Comparison of ENCODE assay signal across 8 cellular contexts in genomic region chr11:116224154-116224888, GRCh38.
DNase-seq lines count a peak whose midpoint lies in the region; ATAC-seq and TF ChIP-seq lines count a peak whose summit lies in the region.

No MANE protein-coding gene starts in this region.

- H3K27ac ChIP-seq in RWPE1 (no peak overlapping the region), breast epithelium (no peak overlapping the region)

- no peaks in the 10 kb centered on the region for H3K27me3 ChIP-seq in breast epithelium

- H3K36me3 ChIP-seq in breast epithelium = no peaks in the 10 kb centered on the region

- in situ Hi-C loops in KBM-7 (cut with MboI; ENCODE audit: low pct_unique_long_range_greater_than_20kb, low sequenced_read_pairs) = no loop called here

- DNase-seq in DMS 273 (lab: John Stamatoyannopoulos, UW; ENCODE audit: unreplicated experiment) = peak; percentile 65
- DNase-seq in DMS 273 treated with DMSO at 0.1 percent for 48 hours (lab: John Stamatoyannopoulos, UW) = no peak
- DNase-seq in KBM-7 = peak; percentile 16
- DNase-seq in RWPE1 (ENCODE audit: low spot score) = peak; percentile 41
- DNase-seq in breast epithelium (ENCODE audit: low spot score in 2 of 2) = no peak
- DNase-seq in kidney glomerular epithelial cell (lab: John Stamatoyannopoulos, UW) = peak; percentile 33
- DNase-seq in stimulated activated CD8-positive, alpha-beta memory T cell treated with anti-CD3 and anti-CD28 coated beads, Interleukin-15, amount 100 ng/mL, for 1 hour (ENCODE audit: low read depth) = peak; percentile 7

- TF ChIP-seq POLR2A in breast epithelium (IDR thresholded peaks at IDR 0.05) = no peak

- no peak overlapping the region for H3K4me3 ChIP-seq in breast epithelium

- H3K4me1 ChIP-seq in breast epithelium = peaks cover 0 to 5% of the 10 kb centered on the region in 2 donors

- H3K9me3 ChIP-seq in breast epithelium = no peaks in the 10 kb centered on the region

- TF ChIP-seq CTCF in RWPE1 (conservative IDR thresholded peaks at IDR 0.05; ENCODE audit: low read depth) (peak; percentile 63), breast epithelium (IDR thresholded peaks at IDR 0.05) (peak in 2 of 3 donors; percentile 51 to 55)

- ATAC-seq in GM19455 (IDR thresholded peaks at IDR 0.05; ENCODE audit: unreplicated experiment) = no peak

- POLR2A ChIA-PET in RWPE1 (lab: Yijun Ruan, JAX; ENCODE audit: low non-redundant PET) = no interaction called here

- CTCF ChIA-PET in RWPE1 (lab: Yijun Ruan, JAX) = interaction anchor here (0.7 to 1.1 kb wide), 4 partner anchors 11 to 1507 kb away, joined by 3 to 4 read pairs (median 3); no protein-coding TSS in a partner anchor

- intact Hi-C loops in breast epithelium (cut with DNase I; ENCODE audit: low total_unique reads) = no loop called here

Comparison
In these comparisons a context has a peak if more than half of its experiments do, and no peak if none do; other contexts are left out.
1. DNase-seq: peak in DMS 273 (single experiment), KBM-7 (single experiment), RWPE1 (single experiment), kidney glomerular epithelial cell (single experiment) and stimulated activated CD8-positive, alpha-beta memory T cell treated with anti-CD3 and anti-CD28 coated beads, Interleukin-15, amount 100 ng/mL, for 1 hour (single experiment); none in DMS 273 treated with DMSO at 0.1 percent for 48 hours (single experiment) and breast epithelium (0 of 2).